In genomic region chr17:58417300-58418092, GRCh38 we compare ENCODE assay signal across 1 cellular context.
TF ChIP-seq lines count a peak whose summit lies in the region.

Gene RNF43, minus strand, starts transcription at chr17:58417534. Its CDS starts 1,957 bp downstream, at chr17:58415577.

TF ChIP-seq in K562, 482 proteins besides CTCF, POLR2A, EP300 and RAD21 (continued from another document and continues in another):
- peak; percentile 71 for TF ChIP-seq MITF (IDR thresholded peaks at IDR 0.05)
- TF ChIP-seq CBX5 (IDR thresholded peaks at IDR 0.05; ENCODE audit: borderline replicate concordance, low read depth) = no peak
- peak; percentile 74 for TF ChIP-seq EP400 (IDR thresholded peaks at IDR 0.05)
- TF ChIP-seq HES1 (IDR thresholded peaks at IDR 0.05; ENCODE audit: low read depth) = peak; percentile 9; the same call in 1 of the 2 replicates
- no peak for TF ChIP-seq SNRNP70 (optimal IDR thresholded peaks at IDR 0.05; ENCODE audit: low read depth, low read length)
- TF ChIP-seq CREM (IDR thresholded peaks at IDR 0.05; ENCODE audit: low read depth) = peak; percentile 81
- TF ChIP-seq ZNF518B (CRISPR knock-in tag; IDR thresholded peaks at IDR 0.05) = no peak
- TF ChIP-seq U2AF1 (optimal IDR thresholded peaks at IDR 0.05; ENCODE audit: low read depth, low read length) = no peak
- TF ChIP-seq BRF1 (IDR thresholded peaks at IDR 0.05; ENCODE audit: borderline replicate concordance, extremely low read depth, insufficient read length) = no peak
- no peak for TF ChIP-seq ZNF589 (CRISPR knock-in tag; IDR thresholded peaks at IDR 0.05; ENCODE audit: low read depth)
- TF ChIP-seq ZNF133 (CRISPR knock-in tag; IDR thresholded peaks at IDR 0.05) = no peak
- TF ChIP-seq CBX3 (IDR thresholded peaks at IDR 0.05; ENCODE audit: borderline replicate concordance in 1 of 2, low read length in 2 of 2) = peak in 1 of 2 experiments; percentile 70; a peak in 1 of 3 replicates
- peak in 1 of 2 experiments; percentile 59; a peak in 2 of 4 replicates for TF ChIP-seq TRIM24 (IDR thresholded peaks at IDR 0.05)
- peak in 1 of 2 experiments; percentile 35 for TF ChIP-seq E2F6 (IDR thresholded peaks at IDR 0.05; ENCODE audit: borderline replicate concordance in 1 of 2, extremely low read depth in 1 of 2, insufficient read depth in 1 of 2, insufficient read length in 1 of 2, low read depth in 1 of 2, low read length in 1 of 2, poor library complexity in 1 of 2, severe bottlenecking in 1 of 2)
- TF ChIP-seq CBX1 (IDR thresholded peaks at IDR 0.05; ENCODE audit: low read depth) = no peak
- no peak for TF ChIP-seq NELFE (IDR thresholded peaks at IDR 0.05; ENCODE audit: insufficient read depth, insufficient read length)
- no peak for TF ChIP-seq ZNF561 (CRISPR knock-in tag; conservative IDR thresholded peaks at IDR 0.05)
- TF ChIP-seq SP2 (IDR thresholded peaks at IDR 0.05; ENCODE audit: extremely low read depth, low read depth, low read length, poor library complexity, severe bottlenecking) = no peak
- TF ChIP-seq ARID3A (IDR thresholded peaks at IDR 0.05; ENCODE audit: borderline replicate concordance, low read depth, low read length) = peak; percentile 59; the same call in 1 of the 2 replicates
- TF ChIP-seq MCM5 (IDR thresholded peaks at IDR 0.05; ENCODE audit: low read depth) = no peak
- no peak for TF ChIP-seq ZNF785 (CRISPR knock-in tag; IDR thresholded peaks at IDR 0.05)
- TF ChIP-seq CBFA2T2 (conservative IDR thresholded peaks at IDR 0.05) = no peak; the same call in 1 of the 2 replicates
- 0 out of 2 replicates have a peak, but pooled peaks have one; percentile 38 for TF ChIP-seq TEAD4 (IDR thresholded peaks at IDR 0.05; ENCODE audit: low read length)
- TF ChIP-seq TEAD4 (CRISPR knock-in tag; IDR thresholded peaks at IDR 0.05; ENCODE audit: borderline replicate concordance) = no peak
- no peak for TF ChIP-seq POLR3G (IDR thresholded peaks at IDR 0.05; ENCODE audit: extremely low read depth, insufficient read length, insufficient replicate concordance)
- peak; percentile 87; the same call in 1 of the 2 replicates for TF ChIP-seq ARID2 (IDR thresholded peaks at IDR 0.05)
- no peak for TF ChIP-seq CCAR2 (IDR thresholded peaks at IDR 0.05; ENCODE audit: low read depth, low read length)
- no peak for TF ChIP-seq HLTF (IDR thresholded peaks at IDR 0.05)
- no peak for TF ChIP-seq ZNF699 (CRISPR knock-in tag; IDR thresholded peaks at IDR 0.05; ENCODE audit: insufficient replicate concordance)
- TF ChIP-seq CEBPG (CRISPR knock-in tag; IDR thresholded peaks at IDR 0.05) = no peak
- peak; percentile 53 to 55; a peak in 3 of 4 replicates for TF ChIP-seq CEBPG (tag; conservative IDR thresholded peaks at IDR 0.05 in 1 of 2, IDR thresholded peaks at IDR 0.05 in 1 of 2)
- TF ChIP-seq ZKSCAN3 (CRISPR knock-in tag; IDR thresholded peaks at IDR 0.05) = no peak
- TF ChIP-seq ZNF75A (CRISPR knock-in tag; IDR thresholded peaks at IDR 0.05) = no peak
- peak; percentile 83 for TF ChIP-seq TOE1 (IDR thresholded peaks at IDR 0.05; ENCODE audit: borderline replicate concordance)
- no peak for TF ChIP-seq TOE1 (CRISPR knock-in tag; IDR thresholded peaks at IDR 0.05; ENCODE audit: borderline replicate concordance, low read depth)
- no peak for TF ChIP-seq E2F1 (CRISPR knock-in tag; IDR thresholded peaks at IDR 0.05)
- no peak for TF ChIP-seq ILF3 (IDR thresholded peaks at IDR 0.05; ENCODE audit: borderline replicate concordance)
- no peak; the same call in 1 of the 2 replicates for TF ChIP-seq GABPA (tag; conservative IDR thresholded peaks at IDR 0.05; ENCODE audit: low read depth)
- peak; percentile 92 for TF ChIP-seq CTBP1 (IDR thresholded peaks at IDR 0.05; ENCODE audit: borderline replicate concordance)
- TF ChIP-seq SNIP1 (IDR thresholded peaks at IDR 0.05; ENCODE audit: low read depth) = no peak
- TF ChIP-seq ZNF395 (CRISPR knock-in tag; IDR thresholded peaks at IDR 0.05) = no peak
- TF ChIP-seq FUS (optimal IDR thresholded peaks at IDR 0.05; ENCODE audit: low read depth, low read length) = no peak
- TF ChIP-seq TFE3 (CRISPR knock-in tag; IDR thresholded peaks at IDR 0.05) = no peak
- TF ChIP-seq ZBTB8A (IDR thresholded peaks at IDR 0.05; ENCODE audit: partially characterized antibody) = no peak
- peak; percentile 66 for TF ChIP-seq E2F8 (IDR thresholded peaks at IDR 0.05; ENCODE audit: low read depth, partially characterized antibody)
- TF ChIP-seq CBX2 (IDR thresholded peaks at IDR 0.05; ENCODE audit: insufficient read depth, low read length, poor library complexity, severe bottlenecking) = no peak
- TF ChIP-seq GTF3C2 (IDR thresholded peaks at IDR 0.05; ENCODE audit: borderline replicate concordance, extremely low read depth, insufficient read length) = no peak
- TF ChIP-seq ZFP1 (CRISPR knock-in tag; IDR thresholded peaks at IDR 0.05) = no peak
